ENCODE assay signal across 16 cellular contexts in the genomic region with DNA sequence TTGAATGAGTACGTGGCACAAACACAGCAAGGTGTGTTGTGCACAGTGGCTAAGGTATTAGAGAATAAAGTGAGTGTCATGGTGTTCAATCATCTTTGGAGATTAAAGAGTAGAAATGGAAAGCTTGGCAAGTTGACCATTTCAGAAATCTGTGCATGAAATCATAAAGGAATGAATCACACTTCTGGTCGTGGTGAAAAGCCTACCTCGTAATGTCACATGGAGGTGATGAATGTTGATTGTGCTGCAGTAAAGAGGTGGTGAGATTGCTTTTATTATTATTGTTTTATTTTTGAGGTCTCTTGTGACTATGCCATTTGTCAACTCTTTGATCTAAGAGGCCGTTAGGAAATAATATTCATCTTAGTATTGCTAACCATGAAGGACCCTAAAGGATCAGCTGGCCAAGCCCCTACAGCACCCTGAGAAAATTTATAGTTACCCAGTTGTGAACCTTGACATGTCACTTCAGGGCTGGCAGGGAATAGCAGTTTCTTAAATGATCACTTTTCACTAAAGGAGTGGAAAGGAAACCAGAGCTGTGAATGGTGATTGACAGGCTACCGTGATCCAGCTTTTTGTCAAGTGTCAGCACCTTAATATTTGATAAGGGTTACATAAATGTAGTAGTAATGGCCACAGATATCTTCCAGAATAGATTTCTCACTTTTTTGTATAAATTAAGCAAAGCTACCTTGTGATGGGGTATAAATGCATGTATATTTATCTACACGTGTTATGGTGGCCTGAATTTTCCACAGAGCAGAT.
"Had no signal": no experiment of that assay in that cellular context is flagged by ENCODE, and none has a peak within 500 bp of the region (broad histone marks: within the 10 kb centered on the region; RNA-seq: fewer than 3 reads in every experiment).

No MANE protein-coding gene starts in this region.

- H3K27me3 Mint-ChIP-seq: type B pancreatic cell had no signal

- H3K36me3 Mint-ChIP-seq: naive thymus-derived CD8-positive, alpha-beta T cell had no signal

- H3K9me3 ChIP-seq: colonic mucosa, right atrium auricular region, suprapubic skin, thyroid gland had no signal

- H3K4me1 ChIP-seq: colonic mucosa, suprapubic skin, thyroid gland had no signal

- H3K27ac ChIP-seq: colonic mucosa, hepatocyte, right atrium auricular region, suprapubic skin, thyroid gland had no signal

- H3K4me2 ChIP-seq: hepatocyte had no signal

- H3K27me3 ChIP-seq: colonic mucosa, hepatocyte, right atrium auricular region, suprapubic skin, thyroid gland had no signal

- FAIRE-seq: small intestine, urothelium cell line had no signal

- H3K27ac Mint-ChIP-seq: naive thymus-derived CD8-positive, alpha-beta T cell; type B pancreatic cell had no signal

- H2AFZ ChIP-seq: hepatocyte had no signal

- H3K4me3 Mint-ChIP-seq: naive thymus-derived CD8-positive, alpha-beta T cell; neural crest cell; type B pancreatic cell had no signal

- H3K4me1 Mint-ChIP-seq: naive thymus-derived CD8-positive, alpha-beta T cell had no signal

- H3K36me3 ChIP-seq: colonic mucosa, right atrium auricular region, suprapubic skin, thyroid gland had no signal

- DNase-seq: colonic mucosa; dermis blood vessel endothelial cell; foreskin melanocyte; head of caudate nucleus; naive thymus-derived CD8-positive, alpha-beta T cell; posterior cingulate gyrus; small intestine; stimulated activated CD4-positive, alpha-beta T cell treated with anti-CD3 and anti-CD28 coated beads, Interleukin-12 subunit alpha, Interleukin-12 subunit beta, amount 100 ng/mL, for 4 hours; stimulated activated naive CD4-positive, alpha-beta T cell treated with Interleukin-2 at 50 U/mL for 16 hours; thyroid gland had no signal

- H3K4me3 ChIP-seq: colonic mucosa, hepatocyte, right atrium auricular region, suprapubic skin, thyroid gland had no signal
